ENCODE assay signal across 1 cellular context in genomic region chr17:61475726-61476125, GRCh38.
TF ChIP-seq lines count a peak whose summit lies in the region.

No MANE protein-coding gene starts in this region.

TF ChIP-seq in SK-N-SH, 30 proteins besides CTCF, POLR2A, EP300 and RAD21:
- TF ChIP-seq TCF12 (IDR thresholded peaks at IDR 0.05): peak; percentile 35; the same call in 1 of the 2 replicates
- no peak for TF ChIP-seq RXRA (IDR thresholded peaks at IDR 0.05; ENCODE audit: borderline replicate concordance, low read depth)
- TF ChIP-seq, protein P1, sequence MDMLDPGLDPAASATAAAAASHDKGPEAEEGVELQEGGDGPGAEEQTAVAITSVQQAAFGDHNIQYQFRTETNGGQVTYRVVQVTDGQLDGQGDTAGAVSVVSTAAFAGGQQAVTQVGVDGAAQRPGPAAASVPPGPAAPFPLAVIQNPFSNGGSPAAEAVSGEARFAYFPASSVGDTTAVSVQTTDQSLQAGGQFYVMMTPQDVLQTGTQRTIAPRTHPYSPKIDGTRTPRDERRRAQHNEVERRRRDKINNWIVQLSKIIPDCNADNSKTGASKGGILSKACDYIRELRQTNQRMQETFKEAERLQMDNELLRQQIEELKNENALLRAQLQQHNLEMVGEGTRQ (IDR thresholded peaks at IDR 0.05; ENCODE audit: borderline replicate concordance, low read depth, low read length): no peak
- TF ChIP-seq USF1 (IDR thresholded peaks at IDR 0.05; ENCODE audit: borderline replicate concordance, low read depth): no peak
- no peak for TF ChIP-seq SMC3 (IDR thresholded peaks at IDR 0.05; ENCODE audit: low read depth, low read length)
- no peak for TF ChIP-seq FOXJ3 (CRISPR knock-in tag; IDR thresholded peaks at IDR 0.05)
- no peak for TF ChIP-seq JUND (IDR thresholded peaks at IDR 0.05)
- TF ChIP-seq SIN3A (IDR thresholded peaks at IDR 0.05; ENCODE audit: borderline replicate concordance, low read depth, low read length): no peak
- TF ChIP-seq ZBTB33 (IDR thresholded peaks at IDR 0.05; ENCODE audit: borderline replicate concordance, low read depth): no peak
- no peak for TF ChIP-seq GATA2 (CRISPR knock-in tag; IDR thresholded peaks at IDR 0.05)
- no peak for TF ChIP-seq MEF2A (IDR thresholded peaks at IDR 0.05; ENCODE audit: borderline replicate concordance, low read depth)
- no peak for TF ChIP-seq PBX3 (IDR thresholded peaks at IDR 0.05)
- TF ChIP-seq FOSL2 (IDR thresholded peaks at IDR 0.05; ENCODE audit: borderline replicate concordance, low read depth): peak; percentile 6; the same call in 1 of the 2 replicates
- no peak for TF ChIP-seq REST (IDR thresholded peaks at IDR 0.05; ENCODE audit: low read depth, low read length)
- no peak for TF ChIP-seq CHD2 (IDR thresholded peaks at IDR 0.05; ENCODE audit: low read length, partially characterized antibody)
- no peak for TF ChIP-seq FOXM1 (IDR thresholded peaks at IDR 0.05; ENCODE audit: low read depth)
TF ChIP-seq in SK-N-SH: peak in this region for 2.
